20 cellular contexts compared by ENCODE assay signal in the genomic region with DNA sequence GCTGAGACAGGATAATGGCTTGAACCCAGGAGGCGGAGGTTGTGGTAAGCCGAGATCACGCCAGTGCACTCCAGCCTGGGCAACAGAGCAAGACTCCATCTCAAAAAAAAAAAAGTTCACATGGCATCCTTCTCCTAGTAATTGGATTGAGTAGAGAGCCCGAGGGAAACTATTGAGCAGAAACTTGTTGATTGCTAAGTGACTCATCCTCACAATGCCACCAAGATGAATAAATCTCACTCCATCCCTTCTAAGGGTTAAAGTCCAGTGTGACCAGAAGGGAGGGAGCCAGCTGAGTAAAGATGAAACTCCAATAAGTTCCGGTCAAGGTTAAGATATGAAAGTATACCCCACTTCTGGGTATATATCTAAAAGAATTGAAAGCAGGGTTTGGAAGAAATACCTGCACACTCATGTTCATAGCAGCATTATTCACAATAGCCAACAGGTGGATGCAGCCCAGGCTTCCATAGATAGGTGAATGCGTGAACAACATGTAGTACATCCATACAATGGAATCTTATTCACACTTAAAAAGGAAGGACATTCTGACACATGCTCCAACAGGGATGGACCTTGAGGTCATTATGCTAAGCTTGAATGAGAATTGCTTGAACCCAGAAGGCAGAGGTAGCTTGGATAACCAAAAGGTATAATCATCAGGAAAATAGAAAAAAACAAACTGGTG. TPM values are rescaled to one million over a fixed set of nuclear protein-coding genes. Genes with fewer than 3 reads are reported as not detected.
DNase-seq lines count a peak whose midpoint lies in the region; ATAC-seq, FAIRE-seq and TF ChIP-seq lines count a peak whose summit lies in the region.
"Had no signal": no experiment of that assay in that cellular context is flagged by ENCODE, and none has a peak within 500 bp of the region (broad histone marks: within the 10 kb centered on the region; RNA-seq: fewer than 3 reads in every experiment).

No MANE protein-coding gene starts in this region.

- H3K4me3 Mint-ChIP-seq in activated T-cell treated with anti-CD3 and anti-CD28 coated beads, Interleukin-2, amount 50 U/mL, for 4 hours: no peak overlapping the region
- H3K4me3 Mint-ChIP-seq: central memory CD8-positive, alpha-beta T cell; immature natural killer cell; natural killer cell treated with Interleukin-12 subunit alpha and Interleukin-12 subunit beta and Interleukin-15 and Interleukin-18, amount 100 ng/mL, for 72 hours had no signal

- H3K9me3 ChIP-seq in mucosa of stomach (ENCODE audit: control insufficient read depth, low read length): no peaks in the 10 kb centered on the region
- H3K9me3 ChIP-seq: HAP-1 had no signal

- no peaks in the 10 kb centered on the region for H3K36me3 ChIP-seq in mucosa of stomach (ENCODE audit: control insufficient read depth, insufficient read depth, low read length)
- H3K36me3 ChIP-seq: HAP-1 had no signal

- peak; percentile 96 for FAIRE-seq in RCC 7860 (lab: Jason Lieb, UNC)

- TF ChIP-seq CTCF in GM20000 (IDR thresholded peaks at IDR 0.05; ENCODE audit: extremely low read depth, missing control alignments): no peak

- peaks cover 32% of the 10 kb centered on the region for H3K27me3 Mint-ChIP-seq in activated T-cell treated with anti-CD3 and anti-CD28 coated beads, Interleukin-2, amount 50 U/mL, for 4 hours (ENCODE audit: low read depth)

- H3K4me3 ChIP-seq in mucosa of stomach (ENCODE audit: low read length): peak overlapping the region; percentile 18
- H3K4me3 ChIP-seq: HAP-1 had no signal

- no peaks in the 10 kb centered on the region for H3K36me3 Mint-ChIP-seq in activated T-cell treated with anti-CD3 and anti-CD28 coated beads, Interleukin-2, amount 50 U/mL, for 4 hours (ENCODE audit: insufficient read depth)
- H3K36me3 Mint-ChIP-seq: immature natural killer cell; natural killer cell treated with Interleukin-12 subunit alpha and Interleukin-12 subunit beta and Interleukin-15 and Interleukin-18, amount 100 ng/mL, for 72 hours had no signal

- peaks cover 7% of the 10 kb centered on the region for H3K4me1 Mint-ChIP-seq in activated T-cell treated with anti-CD3 and anti-CD28 coated beads, Interleukin-2, amount 50 U/mL, for 4 hours (ENCODE audit: low read depth)
- H3K4me1 Mint-ChIP-seq: immature natural killer cell had no signal

- H3K4me1 ChIP-seq in mucosa of stomach (ENCODE audit: control insufficient read depth, insufficient read depth, low read length): peaks cover 40% of the 10 kb centered on the region
- H3K4me1 ChIP-seq: HAP-1 had no signal

- H3K9ac ChIP-seq in mucosa of stomach (ENCODE audit: low read length): peak overlapping the region; percentile 14

- H3K27me3 ChIP-seq in mucosa of stomach (ENCODE audit: control insufficient read depth, insufficient read depth, low read length): no peaks in the 10 kb centered on the region

- DNase-seq in GM20000 (ENCODE audit: low spot score): peak; percentile 34
- DNase-seq in RCC 7860 (ENCODE audit: low spot score): peak; percentile 86
- no peak for DNase-seq in activated T-cell treated with anti-CD3 and anti-CD28 coated beads, Interleukin-2, amount 50 U/mL, for 4 hours
- no peak for DNase-seq in T-helper 9 cell
- DNase-seq: activated CD4-positive, alpha-beta T cell treated with anti-CD3 and anti-CD28 coated beads for 48 hours; activated naive CD4-positive, alpha-beta T cell treated with Interleukin-2 at 50 U/mL for 16 hours; effector CD4-positive, alpha-beta T cell; glutamatergic neuron; immature natural killer cell; mammary epithelial cell; NCI-H1436 treated with DMSO at 0.1 percent for 48 hours; NCI-H2171 treated with DMSO at 0.1 percent for 48 hours; NCI-H774; stimulated activated CD4-positive, alpha-beta T cell treated with anti-CD3 and anti-CD28 coated beads, Interleukin-2, amount 100 ng/mL, for 48 hours had no signal

- peak; percentile 63 for ATAC-seq in GM18520 (IDR thresholded peaks at IDR 0.05; ENCODE audit: unreplicated experiment)
- no peak for ATAC-seq in activated T-cell treated with anti-CD3 and anti-CD28 coated beads, Interleukin-2, amount 50 U/mL, for 4 hours
- ATAC-seq in GM19455 (IDR thresholded peaks at IDR 0.05; ENCODE audit: unreplicated experiment): no peak

- H3K9me3 Mint-ChIP-seq in activated T-cell treated with anti-CD3 and anti-CD28 coated beads, Interleukin-2, amount 50 U/mL, for 4 hours: no peaks in the 10 kb centered on the region
- H3K9me3 Mint-ChIP-seq: central memory CD8-positive, alpha-beta T cell; immature natural killer cell; natural killer cell treated with Interleukin-12 subunit alpha and Interleukin-12 subunit beta and Interleukin-15 and Interleukin-18, amount 100 ng/mL, for 72 hours had no signal

RNA-seq across cellular contexts. Expression of a gene that starts 13.0 kb away (rescaled TPM):
- total RNA-seq in activated T-cell treated with anti-CD3 and anti-CD28 coated beads, Interleukin-2, amount 50 U/mL, for 4 hours: 1 to 10 TPM; 2.6 to 3.5 (median 2.7) TPM

Comparison
In these comparisons a context has a peak if more than half of its experiments do, and no peak if none do; other contexts are left out.
1. DNase-seq: peak in GM20000 (single experiment) and RCC 7860 (single experiment); none in activated T-cell treated with anti-CD3 and anti-CD28 coated beads, Interleukin-2, amount 50 U/mL, for 4 hours (single experiment) and T-helper 9 cell (single experiment).